In genomic region chr18:35933982-35934381, GRCh38 we compare ENCODE assay signal across 19 cellular contexts.
DNase-seq lines count a peak whose midpoint lies in the region; ATAC-seq and TF ChIP-seq lines count a peak whose summit lies in the region.
"Had no signal": no experiment of that assay in that cellular context is flagged by ENCODE, and none has a peak within 500 bp of the region (broad histone marks: within the 10 kb centered on the region; RNA-seq: fewer than 3 reads in every experiment).

No MANE protein-coding gene starts in this region.

- H3K36me3 ChIP-seq in Karpas-422 (ENCODE audit: insufficient read depth, low read length): no peaks in the 10 kb centered on the region
- H3K36me3 ChIP-seq in lung (ENCODE audit: control insufficient read depth in 2 of 2, insufficient read depth in 2 of 2, low read length in 2 of 2): no peaks in the 10 kb centered on the region
- H3K36me3 ChIP-seq: BLaER1 treated with 17β-estradiol and CSF1 and Interleukin-3, amounts not matched to agents 10 nM and 100 nM; ovary had no signal

- DNase-seq in NCI-H146 (lab: John Stamatoyannopoulos, UW) (peak; percentile 45), NCI-H146 treated with DMSO at 0.1 percent for 48 hours (lab: John Stamatoyannopoulos, UW; ENCODE audit: unreplicated experiment) (no peak), Karpas-422 (no peak), SW 1271 (lab: John Stamatoyannopoulos, UW) (peak; percentile 12), lung (ENCODE audit: low spot score) (peak; percentile 5)
- DNase-seq in activated T-cell treated with anti-CD3 and anti-CD28 coated beads, Interleukin-2, amount 50 U/mL, for 1 hour: no peak
- DNase-seq in activated naive CD4-positive, alpha-beta T cell treated with Interleukin-2 at 50 U/mL for 16 hours: no peak
- DNase-seq: activated CD8-positive, alpha-beta T cell treated with anti-CD3 and anti-CD28 coated beads, Interleukin-2, amount 10 ng/mL, durations not matched to agents 7 days and 5 days; activated naive CD8-positive, alpha-beta T cell treated with anti-CD3 and anti-CD28 coated beads, Interleukin-2, amount 50 U/mL, for 24 hours; HFFc6; left colon; MV-4-11; NCI-H2107; ovary had no signal

- no peaks in the 10 kb centered on the region for H3K79me2 ChIP-seq in Karpas-422 (ENCODE audit: low read length)
- H3K79me2 ChIP-seq: hepatocyte had no signal

- H4K20me1 ChIP-seq in Karpas-422 (ENCODE audit: insufficient read depth, low read depth, low read length): no peaks in the 10 kb centered on the region
- H4K20me1 ChIP-seq: BLaER1 treated with 17β-estradiol and CSF1 and Interleukin-3, amounts not matched to agents 10 nM and 100 nM had no signal

- ATAC-seq in lung (ENCODE audit: insufficient read depth, low FRiP score): no peak
- no peak for ATAC-seq in GM19397 (IDR thresholded peaks at IDR 0.05; ENCODE audit: unreplicated experiment)
- ATAC-seq: activated CD8-positive, alpha-beta T cell treated with anti-CD3 and anti-CD28 coated beads, Interleukin-2, amount 10 ng/mL, durations not matched to agents 7 days and 5 days; activated naive CD8-positive, alpha-beta T cell treated with anti-CD3 and anti-CD28 coated beads, Interleukin-2, amount 50 U/mL, for 24 hours; left colon had no signal

- H3K9ac ChIP-seq in Karpas-422 (ENCODE audit: low read length): no peak overlapping the region
- H3K9ac ChIP-seq: BLaER1 treated with 17β-estradiol and CSF1 and Interleukin-3, amounts not matched to agents 10 nM and 100 nM had no signal

- TF ChIP-seq CTCF in lung (IDR thresholded peaks at IDR 0.05; ENCODE audit: control extremely low read depth, extremely low read depth): no peak

- no peak overlapping the region for H3K27ac ChIP-seq in Karpas-422 (ENCODE audit: low read length)
- no peak overlapping the region for H3K27ac ChIP-seq in lung (ENCODE audit: low read depth in 1 of 2, low read length in 1 of 2)
- H3K27ac ChIP-seq: 22Rv1; BLaER1 treated with 17β-estradiol and CSF1 and Interleukin-3, amounts not matched to agents 10 nM and 100 nM; hepatocyte; ovary had no signal

- H3K9me3 ChIP-seq in Karpas-422 (ENCODE audit: low read length) (no peaks in the 10 kb centered on the region; the same call in 1 of the 2 replicates), lung (ENCODE audit: control insufficient read depth in 2 of 2, insufficient read depth in 1 of 2, low read length in 1 of 2) (peaks cover 2 to 7% of the 10 kb centered on the region in 2 donors)
- H3K9me3 ChIP-seq: ovary had no signal

- H3K4me1 ChIP-seq in Karpas-422 (ENCODE audit: low read length): peaks cover 23% of the 10 kb centered on the region
- no peaks in the 10 kb centered on the region for H3K4me1 ChIP-seq in lung (ENCODE audit: control insufficient read depth in 2 of 2, insufficient read depth in 2 of 2, low read length in 2 of 2)

- no peaks in the 10 kb centered on the region for H3K27me3 ChIP-seq in Karpas-422 (ENCODE audit: low read length)
- no peaks in the 10 kb centered on the region for H3K27me3 ChIP-seq in lung (ENCODE audit: control insufficient read depth, insufficient read depth)
- H3K27me3 ChIP-seq: BLaER1 treated with 17β-estradiol and CSF1 and Interleukin-3, amounts not matched to agents 10 nM and 100 nM; hepatocyte; ovary had no signal

- H2AFZ ChIP-seq in Karpas-422 (ENCODE audit: low read length): peak overlapping the region; percentile 68; the same call in 1 of the 2 replicates
- H2AFZ ChIP-seq: hepatocyte had no signal

- H3K4me3 ChIP-seq in Karpas-422 (ENCODE audit: low read length) (no peak overlapping the region), lung (no peak overlapping the region)
- H3K4me3 ChIP-seq: BLaER1 treated with 17β-estradiol and CSF1 and Interleukin-3, amounts not matched to agents 10 nM and 100 nM; hepatocyte; ovary; smooth muscle cell had no signal

- WGBS in lung, 2 donors: 72 to 87% methylated on average over 8 of the region's 8 CpGs

- H3K4me2 ChIP-seq in Karpas-422 (ENCODE audit: low read depth, low read length, poor library complexity, severe bottlenecking): no peak overlapping the region
- H3K4me2 ChIP-seq: BLaER1 treated with 17β-estradiol and CSF1 and Interleukin-3, amounts not matched to agents 10 nM and 100 nM; hepatocyte; smooth muscle cell had no signal

- no peaks in the 10 kb centered on the region for H3K9me2 ChIP-seq in Karpas-422 (replicated peaks; ENCODE audit: insufficient read depth, low read length)

Comparison
In these comparisons a context has a peak if more than half of its experiments do, and no peak if none do; other contexts are left out.
1. DNase-seq: peak in NCI-H146 (single experiment), SW 1271 (2 of 2) and lung (single experiment); none in NCI-H146 treated with DMSO at 0.1 percent for 48 hours (single experiment), Karpas-422 (single experiment), activated T-cell treated with anti-CD3 and anti-CD28 coated beads, Interleukin-2, amount 50 U/mL, for 1 hour (single experiment) and activated naive CD4-positive, alpha-beta T cell treated with Interleukin-2 at 50 U/mL for 16 hours (single experiment).